22 cellular contexts compared by ENCODE assay signal in genomic region chr2:12708508-12709206, GRCh38. TPM values are rescaled to one million over a fixed set of nuclear protein-coding genes. Genes with fewer than 3 reads are reported as not detected.
DNase-seq lines count a peak whose midpoint lies in the region; ATAC-seq and TF ChIP-seq lines count a peak whose summit lies in the region.
"Had no signal": no experiment of that assay in that cellular context is flagged by ENCODE, and none has a peak within 500 bp of the region (broad histone marks: within the 10 kb centered on the region; RNA-seq: fewer than 3 reads in every experiment).

No MANE protein-coding gene starts in this region.

- peak overlapping the region; percentile 20 to 79 (median 68) for H3K4me3 Mint-ChIP-seq in CD4-positive, alpha-beta memory T cell
- H3K4me3 Mint-ChIP-seq in activated CD4-positive, alpha-beta memory T cell treated with anti-CD3 and anti-CD28 coated beads, Interleukin-2, amount 10 ng/mL, durations not matched to agents 7 days and 5 days: no peak overlapping the region
- H3K4me3 Mint-ChIP-seq: GM23338 had no signal

- CTCF ChIA-PET in CD4-positive, alpha-beta memory T cell (lab: Charles Lee; ENCODE audit: partially characterized antibody): interaction anchor here (0.6 to 4.8 kb wide), 12 partner anchors 8 to 879 kb away, joined by 3 to 19 read pairs (median 4); partner anchors contain the start of gene TRIB2
- CTCF ChIA-PET in activated CD4-positive, alpha-beta memory T cell treated with anti-CD3 and anti-CD28 coated beads, Interleukin-2, amount 10 ng/mL, durations not matched to agents 7 days and 5 days (lab: Charles Lee): interaction anchor here (1.2 to 1.7 kb wide), 2 partner anchors 8 to 12 kb away, joined by 4 to 7 read pairs; partner anchors contain the start of gene TRIB2

- H3K9me3 Mint-ChIP-seq in CD4-positive, alpha-beta memory T cell: peaks cover 0 to 7% (median 0%) of the 10 kb centered on the region in 8 donors
- H3K9me3 Mint-ChIP-seq in activated CD4-positive, alpha-beta memory T cell treated with anti-CD3 and anti-CD28 coated beads, Interleukin-2, amount 10 ng/mL, durations not matched to agents 7 days and 5 days: peaks cover 11% of the 10 kb centered on the region

- H3K27ac Mint-ChIP-seq in CD4-positive, alpha-beta memory T cell: peak overlapping the region; percentile 87 to 98 (median 92)
- peak overlapping the region; percentile 72 for H3K27ac Mint-ChIP-seq in activated CD4-positive, alpha-beta memory T cell treated with anti-CD3 and anti-CD28 coated beads, Interleukin-2, amount 10 ng/mL, durations not matched to agents 7 days and 5 days
- H3K27ac Mint-ChIP-seq: GM23338, progenitor cell of endocrine pancreas had no signal

- intact Hi-C loops in CD4-positive, alpha-beta memory T cell (cut with micrococcal nuclease): loop anchor here (1.0 kb wide), 1 partner anchor 252 kb away; no protein-coding TSS in a partner anchor

- H3K4me1 ChIP-seq in CD4-positive, alpha-beta memory T cell (ENCODE audit: insufficient read depth, low read length): peaks cover 79% of the 10 kb centered on the region
- peaks cover 31% of the 10 kb centered on the region for H3K4me1 ChIP-seq in DND-41 (ENCODE audit: insufficient read depth, low read length)
- H3K4me1 ChIP-seq: gastrocnemius medialis had no signal

- peak overlapping the region; percentile 24; the same call in 1 of the 2 replicates for H2AFZ ChIP-seq in DND-41 (ENCODE audit: low read depth, low read length)
- H2AFZ ChIP-seq: GM23338 had no signal

- H3K27me3 Mint-ChIP-seq in CD4-positive, alpha-beta memory T cell: no peaks in the 10 kb centered on the region
- no peaks in the 10 kb centered on the region for H3K27me3 Mint-ChIP-seq in activated CD4-positive, alpha-beta memory T cell treated with anti-CD3 and anti-CD28 coated beads, Interleukin-2, amount 10 ng/mL, durations not matched to agents 7 days and 5 days
- H3K27me3 Mint-ChIP-seq: progenitor cell of endocrine pancreas had no signal

- no peaks in the 10 kb centered on the region for H3K79me2 ChIP-seq in DND-41 (ENCODE audit: insufficient read depth, low read length)

- peak overlapping the region in 1 of 2 donors; percentile 22 for H3K4me3 ChIP-seq in CD4-positive, alpha-beta memory T cell (ENCODE audit: low read length in 2 of 2)
- H3K4me3 ChIP-seq in DND-41 (ENCODE audit: low read depth in 1 of 2, low read length in 2 of 2): no peak overlapping the region
- H3K4me3 ChIP-seq: gastrocnemius medialis, GM23338, thoracic aorta had no signal

- POLR2A ChIA-PET in CD4-positive, alpha-beta memory T cell (lab: Charles Lee; ENCODE audit: partially characterized antibody): interaction anchor here (0.7 to 4.4 kb wide), 23 partner anchors 8 to 665 kb away, joined by 3 to 38 read pairs (median 4); partner anchors contain the start of gene TRIB2
- POLR2A ChIA-PET in activated CD4-positive, alpha-beta memory T cell treated with anti-CD3 and anti-CD28 coated beads, Interleukin-2, amount 10 ng/mL, durations not matched to agents 7 days and 5 days (lab: Charles Lee): interaction anchor here (0.7 to 1.5 kb wide), 6 partner anchors 9 to 207 kb away, joined by 3 to 6 read pairs (median 4); no protein-coding TSS in a partner anchor

- 0 out of 3 replicates have a peak, but pooled peaks have one; percentile 3 for ATAC-seq in DND-41 (ENCODE audit: insufficient read depth, low read depth)
- ATAC-seq: esophagus mucosa, gastrocnemius medialis, GM23338 had no signal

- H3K27ac ChIP-seq in CD4-positive, alpha-beta memory T cell (ENCODE audit: low read depth, low read length): peak overlapping the region; percentile 44
- peak overlapping the region; percentile 85 for H3K27ac ChIP-seq in DND-41 (ENCODE audit: low read length)
- H3K27ac ChIP-seq: gastrocnemius medialis, thoracic aorta had no signal

- no peaks in the 10 kb centered on the region for H3K36me3 Mint-ChIP-seq in CD4-positive, alpha-beta memory T cell
- peaks cover 6% of the 10 kb centered on the region for H3K36me3 Mint-ChIP-seq in activated CD4-positive, alpha-beta memory T cell treated with anti-CD3 and anti-CD28 coated beads, Interleukin-2, amount 10 ng/mL, durations not matched to agents 7 days and 5 days (ENCODE audit: low read depth)

- no peak for TF ChIP-seq CTCF in DND-41 (IDR thresholded peaks at IDR 0.05; ENCODE audit: borderline replicate concordance, extremely low read depth, low read length, poor library complexity, severe bottlenecking)

- H3K4me1 Mint-ChIP-seq in CD4-positive, alpha-beta memory T cell: peaks cover 48 to 86% (median 76%) of the 10 kb centered on the region in 4 donors
- H3K4me1 Mint-ChIP-seq in activated CD4-positive, alpha-beta memory T cell treated with anti-CD3 and anti-CD28 coated beads, Interleukin-2, amount 10 ng/mL, durations not matched to agents 7 days and 5 days: peaks cover 39% of the 10 kb centered on the region
- H3K4me1 Mint-ChIP-seq: GM23338 had no signal

- no peaks in the 10 kb centered on the region for H3K36me3 ChIP-seq in CD4-positive, alpha-beta memory T cell (ENCODE audit: insufficient read depth, low read length)
- no peaks in the 10 kb centered on the region for H3K36me3 ChIP-seq in DND-41 (ENCODE audit: insufficient read depth, low read length)
- H3K36me3 ChIP-seq: gastrocnemius medialis, thoracic aorta had no signal

- no peaks in the 10 kb centered on the region for H3K9me3 ChIP-seq in CD4-positive, alpha-beta memory T cell (ENCODE audit: control insufficient read depth in 1 of 2, low read length in 2 of 2)
- H3K9me3 ChIP-seq in DND-41 (ENCODE audit: insufficient read depth, low read length, severe bottlenecking): no peaks in the 10 kb centered on the region
- H3K9me3 ChIP-seq: gastrocnemius medialis, thoracic aorta had no signal

- no peak for DNase-seq in CD4-positive, alpha-beta memory T cell
- DNase-seq in DND-41: no peak
- no peak for DNase-seq in activated CD4-positive, alpha-beta memory T cell treated with anti-CD3 and anti-CD28 coated beads, Interleukin-2, amount 10 ng/mL, durations not matched to agents 7 days and 5 days
- peak; percentile 49 for DNase-seq in mucosa of gallbladder (ENCODE audit: low spot score)
- no peak for DNase-seq in NCI-H510A (lab: John Stamatoyannopoulos, UW)
- no peak for DNase-seq in effector CD8-positive, alpha-beta T cell (lab: John Stamatoyannopoulos, UW)
- DNase-seq in foreskin melanocyte: no peak
- DNase-seq: cerebellar nuclear complex, COR-L47, DMS79 treated with DMSO at 0.1 percent for 48 hours, gastrocnemius medialis, hypothalamus, NCI-H1092, NCI-H2029, NCI-H226, NCI-H82, OCI-M1, SHP77 treated with DMSO at 0.1 percent for 48 hours had no signal

- H3K9ac ChIP-seq in DND-41 (ENCODE audit: low read depth, low read length): peak overlapping the region; percentile 27; the same call in 1 of the 2 replicates

- peak overlapping the region; percentile 16 for H3K4me2 ChIP-seq in DND-41 (ENCODE audit: insufficient read depth, low read length)
- H3K4me2 ChIP-seq: GM23338 had no signal

- no peaks in the 10 kb centered on the region for H4K20me1 ChIP-seq in DND-41 (ENCODE audit: insufficient read depth, low read length)

- H3K27me3 ChIP-seq in CD4-positive, alpha-beta memory T cell (ENCODE audit: insufficient read depth, low read length): no peaks in the 10 kb centered on the region
- H3K27me3 ChIP-seq in DND-41 (ENCODE audit: insufficient read depth, low read length, poor library complexity): no peaks in the 10 kb centered on the region
- H3K27me3 ChIP-seq: gastrocnemius medialis had no signal

RNA-seq across cellular contexts. Expression of gene TRIB2, which starts 8.1 kb away (rescaled TPM):
- 100 to 1,000 TPM; 123 to 126 TPM for total RNA-seq in CD4-positive, alpha-beta memory T cell
- 10 to 100 TPM; 73.8 to 79.0 TPM for polyA plus RNA-seq in CD4-positive, alpha-beta memory T cell
- 10 to 100 TPM; 62.8 to 68.3 TPM for total RNA-seq in activated CD4-positive, alpha-beta memory T cell treated with anti-CD3 and anti-CD28 coated beads, Interleukin-2, amount 10 ng/mL, durations not matched to agents 7 days and 5 days
- 29.1 TPM for total RNA-seq in mucosa of gallbladder
